Comparison of ENCODE assay signal across 14 cellular contexts in genomic region chr4:145130130-145130529, GRCh38. TPM values are rescaled to one million over a fixed set of nuclear protein-coding genes. Genes with fewer than 3 reads are reported as not detected.
DNase-seq lines count a peak whose midpoint lies in the region; ATAC-seq and TF ChIP-seq lines count a peak whose summit lies in the region.
"Had no signal": no experiment of that assay in that cellular context is flagged by ENCODE, and none has a peak within 500 bp of the region (broad histone marks: within the 10 kb centered on the region; RNA-seq: fewer than 3 reads in every experiment).

No MANE protein-coding gene starts in this region.

- no peak overlapping the region for H3K4me3 Mint-ChIP-seq in CD4-positive, alpha-beta memory T cell
- H3K4me3 Mint-ChIP-seq in activated CD4-positive, alpha-beta memory T cell treated with anti-CD3 and anti-CD28 coated beads, Interleukin-2, amount 10 ng/mL, durations not matched to agents 7 days and 5 days = peak overlapping the region; percentile 11
- H3K4me3 Mint-ChIP-seq: neural progenitor cell had no signal

- no peak for TF ChIP-seq CTCF in HCT116 (IDR thresholded peaks at IDR 0.05 in 2 of 3, conservative IDR thresholded peaks at IDR 0.05 in 1 of 3; ENCODE audit: borderline replicate concordance in 1 of 3, insufficient read depth in 1 of 3, low read depth in 2 of 3, low read length in 2 of 3)
- TF ChIP-seq CTCF in lower lobe of right lung (IDR thresholded peaks at IDR 0.05) = no peak
- no peak for TF ChIP-seq CTCF in adrenal gland (IDR thresholded peaks at IDR 0.05)
- TF ChIP-seq CTCF in brain microvascular endothelial cell (IDR thresholded peaks at IDR 0.05; ENCODE audit: low read depth, low read length, missing control alignments) = no peak

- H2AFZ ChIP-seq in HCT116 (ENCODE audit: low read depth, low read length, poor library complexity, severe bottlenecking) = no peak overlapping the region
- H2AFZ ChIP-seq: neural progenitor cell had no signal

- no TSS peak for BruUV-seq in HCT116 (replicated peaks; lab: Mats Ljungman, UMichigan)

- H3K27ac Mint-ChIP-seq in CD4-positive, alpha-beta memory T cell = peak overlapping the region in 5 of 7 donors; percentile 5 to 80 (median 74)
- peak overlapping the region; percentile 89 for H3K27ac Mint-ChIP-seq in activated CD4-positive, alpha-beta memory T cell treated with anti-CD3 and anti-CD28 coated beads, Interleukin-2, amount 10 ng/mL, durations not matched to agents 7 days and 5 days
- H3K27ac Mint-ChIP-seq: neural progenitor cell had no signal

- H3K9me3 Mint-ChIP-seq in CD4-positive, alpha-beta memory T cell = no peaks in the 10 kb centered on the region
- no peaks in the 10 kb centered on the region for H3K9me3 Mint-ChIP-seq in activated CD4-positive, alpha-beta memory T cell treated with anti-CD3 and anti-CD28 coated beads, Interleukin-2, amount 10 ng/mL, durations not matched to agents 7 days and 5 days
- H3K9me3 Mint-ChIP-seq: neural progenitor cell had no signal

- no peak overlapping the region for H3K4me2 ChIP-seq in HCT116 (ENCODE audit: low read length)
- H3K4me2 ChIP-seq: neural progenitor cell had no signal

- in situ Hi-C loops in brain microvascular endothelial cell (cut with HindIII; ENCODE audit: low pct_ligation_motif_present, low sequenced_read_pairs) = no loop called here

- no peaks in the 10 kb centered on the region for H3K27me3 Mint-ChIP-seq in CD4-positive, alpha-beta memory T cell
- no peaks in the 10 kb centered on the region for H3K27me3 Mint-ChIP-seq in activated CD4-positive, alpha-beta memory T cell treated with anti-CD3 and anti-CD28 coated beads, Interleukin-2, amount 10 ng/mL, durations not matched to agents 7 days and 5 days

- POLR2A ChIA-PET in CD4-positive, alpha-beta memory T cell (lab: Charles Lee; ENCODE audit: partially characterized antibody) = no interaction called here
- POLR2A ChIA-PET in HCT116 (lab: Charles Lee) = no interaction called here
- POLR2A ChIA-PET in activated CD4-positive, alpha-beta memory T cell treated with anti-CD3 and anti-CD28 coated beads, Interleukin-2, amount 10 ng/mL, durations not matched to agents 7 days and 5 days (lab: Charles Lee) = interaction anchor here (1.1 to 6.6 kb wide), 3 partner anchors 31 to 48 kb away, joined by 3 to 37 read pairs (median 19); partner anchors contain the start of genes ABCE1 and ANAPC10

- no peaks in the 10 kb centered on the region for H3K27me3 ChIP-seq in CD4-positive, alpha-beta memory T cell (ENCODE audit: insufficient read depth, low read length)
- H3K27me3 ChIP-seq in HCT116 (ENCODE audit: insufficient read depth, low read length) (no peaks in the 10 kb centered on the region), lower lobe of right lung (ENCODE audit: low read depth) (no peaks in the 10 kb centered on the region), adrenal gland (no peaks in the 10 kb centered on the region), brain microvascular endothelial cell (replicated peaks) (no peaks in the 10 kb centered on the region)
- H3K27me3 ChIP-seq: neural progenitor cell had no signal

- H3K4me3 ChIP-seq in CD4-positive, alpha-beta memory T cell (ENCODE audit: low read length in 2 of 2) = no peak overlapping the region
- H3K4me3 ChIP-seq in HCT116 (replicated peaks in 1 of 2; ENCODE audit: low read depth in 1 of 2, low read length in 2 of 2) = no peak overlapping the region
- H3K4me3 ChIP-seq in lower lobe of right lung = no peak overlapping the region
- no peak overlapping the region for H3K4me3 ChIP-seq in adrenal gland
- H3K4me3 ChIP-seq in brain microvascular endothelial cell (ENCODE audit: low read depth, low read length) = no peak overlapping the region
- H3K4me3 ChIP-seq: neural progenitor cell had no signal

- ATAC-seq in HCT116 (peak; percentile 18; the same call in 1 of the 2 replicates), lower lobe of right lung (no peak)
- ATAC-seq: activated CD4-positive, CD25-positive, alpha-beta regulatory T cell treated with anti-CD3 and anti-CD28 coated beads, Interleukin-2, amount 50 U/mL, for 24 hours had no signal

- H3K79me2 ChIP-seq in HCT116 (ENCODE audit: insufficient read depth, low read length) = peaks cover 17% of the 10 kb centered on the region; the same call in 1 of the 2 replicates

- H3K4me1 Mint-ChIP-seq in CD4-positive, alpha-beta memory T cell = peaks cover 34 to 60% (median 42%) of the 10 kb centered on the region in 4 donors
- H3K4me1 Mint-ChIP-seq in activated CD4-positive, alpha-beta memory T cell treated with anti-CD3 and anti-CD28 coated beads, Interleukin-2, amount 10 ng/mL, durations not matched to agents 7 days and 5 days = peaks cover 78% of the 10 kb centered on the region
- H3K4me1 Mint-ChIP-seq: neural progenitor cell had no signal

- H3K36me3 ChIP-seq in CD4-positive, alpha-beta memory T cell (ENCODE audit: insufficient read depth, low read length) = peaks cover 5% of the 10 kb centered on the region
- H3K36me3 ChIP-seq in HCT116 (ENCODE audit: control insufficient read depth in 1 of 2, insufficient read depth in 2 of 2, low read length in 2 of 2) = peaks cover 20 to 51% of the 10 kb centered on the region in 2 experiments; a peak in 3 of 4 replicates
- peaks cover 46% of the 10 kb centered on the region for H3K36me3 ChIP-seq in lower lobe of right lung
- peaks cover 0 to 19% of the 10 kb centered on the region in 2 donors for H3K36me3 ChIP-seq in adrenal gland (replicated peaks in 1 of 2)
- H3K36me3 ChIP-seq in brain microvascular endothelial cell (replicated peaks) = peaks cover 21% of the 10 kb centered on the region

- no peak overlapping the region for H3K27ac ChIP-seq in CD4-positive, alpha-beta memory T cell (ENCODE audit: low read depth, low read length)
- H3K27ac ChIP-seq in HCT116 (ENCODE audit: low read depth, low read length) = no peak overlapping the region
- peak overlapping the region; percentile 3 for H3K27ac ChIP-seq in lower lobe of right lung
- H3K27ac ChIP-seq in adrenal gland = no peak overlapping the region
- no peak overlapping the region for H3K27ac ChIP-seq in brain microvascular endothelial cell
- H3K27ac ChIP-seq: HL-60 had no signal

- no peak for TF ChIP-seq RAD21 in HCT116 (IDR thresholded peaks at IDR 0.05; ENCODE audit: low read depth)

- CTCF ChIA-PET in CD4-positive, alpha-beta memory T cell (lab: Charles Lee; ENCODE audit: partially characterized antibody) = interaction anchor here (1.0 kb wide), 1 partner anchor 10 kb away, joined by 3 read pairs; no protein-coding TSS in a partner anchor
- CTCF ChIA-PET in HCT116 (lab: Charles Lee) = no interaction called here
- CTCF ChIA-PET in activated CD4-positive, alpha-beta memory T cell treated with anti-CD3 and anti-CD28 coated beads, Interleukin-2, amount 10 ng/mL, durations not matched to agents 7 days and 5 days (lab: Charles Lee) = no interaction called here

- H3K9me3 ChIP-seq in CD4-positive, alpha-beta memory T cell (ENCODE audit: control insufficient read depth in 1 of 2, low read length in 2 of 2) = no peaks in the 10 kb centered on the region
- H3K9me3 ChIP-seq in HCT116 (ENCODE audit: control insufficient read depth in 1 of 2, insufficient read depth in 1 of 2, low read depth in 1 of 2, low read length in 2 of 2) (no peaks in the 10 kb centered on the region), lower lobe of right lung (no peaks in the 10 kb centered on the region), adrenal gland (replicated peaks in 1 of 3) (no peaks in the 10 kb centered on the region)

- peaks cover 10% of the 10 kb centered on the region; the same call in 1 of the 2 replicates for H4K20me1 ChIP-seq in HCT116 (ENCODE audit: insufficient read depth)

- intact Hi-C loops in CD4-positive, alpha-beta memory T cell (cut with micrococcal nuclease) = loop anchor here (5.0 kb wide), 1 partner anchor 47 kb away; no protein-coding TSS in a partner anchor
- intact Hi-C loops in HCT116 (cut with micrococcal nuclease) (no loop called here), lower lobe of right lung (cut with DNase I) (no loop called here), adrenal gland (cut with DNase I) (no loop called here)

- DNase-seq in CD4-positive, alpha-beta memory T cell = no peak
- DNase-seq in HCT116 (ENCODE audit: low read depth, low spot score) (no peak), lower lobe of right lung (no peak), UCSD-AML1 (lab: John Stamatoyannopoulos, UW; ENCODE audit: unreplicated experiment) (no peak), adrenal gland (no peak), brain microvascular endothelial cell (no peak)
- DNase-seq in activated CD4-positive, alpha-beta memory T cell treated with anti-CD3 and anti-CD28 coated beads, Interleukin-2, amount 10 ng/mL, durations not matched to agents 7 days and 5 days = no peak
- DNase-seq: activated gamma-delta T cell; central memory CD4-positive, alpha-beta T cell; erythroblast; H7 had no signal

- H3K4me1 ChIP-seq in CD4-positive, alpha-beta memory T cell (ENCODE audit: insufficient read depth, low read length) = peaks cover 34% of the 10 kb centered on the region
- H3K4me1 ChIP-seq in HCT116 (ENCODE audit: control insufficient read depth in 1 of 2, insufficient read depth in 2 of 2, low read length in 2 of 2) (no peaks in the 10 kb centered on the region), lower lobe of right lung (peaks cover 24% of the 10 kb centered on the region), adrenal gland (replicated peaks in 1 of 2) (no peaks in the 10 kb centered on the region)
- H3K4me1 ChIP-seq: neural progenitor cell had no signal

- H3K9me2 ChIP-seq in HCT116 (ENCODE audit: insufficient read depth) = no peaks in the 10 kb centered on the region

- RAD21 ChIA-PET in HCT116 (lab: Charles Lee; ENCODE audit: low non-redundant PET in 1 of 2, low total read pairs in 2 of 2, uncharacterized antibody in 2 of 2, unreplicated experiment in 2 of 2) = no interaction called here

- peaks cover 31 to 51% of the 10 kb centered on the region in 2 donors for H3K36me3 Mint-ChIP-seq in CD4-positive, alpha-beta memory T cell
- H3K36me3 Mint-ChIP-seq in activated CD4-positive, alpha-beta memory T cell treated with anti-CD3 and anti-CD28 coated beads, Interleukin-2, amount 10 ng/mL, durations not matched to agents 7 days and 5 days (ENCODE audit: low read depth) = peaks cover 71% of the 10 kb centered on the region

- no peak for TF ChIP-seq POLR2A in HCT116 (IDR thresholded peaks at IDR 0.05; ENCODE audit: borderline replicate concordance, extremely low read depth, insufficient read depth, insufficient read length)
- TF ChIP-seq POLR2A in adrenal gland (IDR thresholded peaks at IDR 0.05) = no peak

- no peak overlapping the region for H3K9ac ChIP-seq in HCT116 (ENCODE audit: low read length)
- H3K9ac ChIP-seq: neural progenitor cell had no signal

RNA-seq across cellular contexts. Expression of gene ABCE1, which starts 32.0 kb away (rescaled TPM):
- total RNA-seq in CD4-positive, alpha-beta memory T cell = 10 to 100 TPM; 67.9 to 71.4 TPM
- 10 to 100 TPM; 63.8 to 69.1 TPM for polyA plus RNA-seq in CD4-positive, alpha-beta memory T cell
- total RNA-seq in HCT116 (2021; ENCODE audit: unreplicated experiment) (145 TPM), lower lobe of right lung (35.5 TPM), adrenal gland (10 to 100 TPM; 29.6 to 66.8 (median 50.6) TPM)
- 80.1 and 96.9 TPM in 2 replicates for polyA plus RNA-seq in HCT116 (2012)
- total RNA-seq in activated CD4-positive, alpha-beta memory T cell treated with anti-CD3 and anti-CD28 coated beads, Interleukin-2, amount 10 ng/mL, durations not matched to agents 7 days and 5 days = 10 to 100 TPM; 60.6 to 63.3 TPM
- polyA plus RNA-seq in adrenal gland = 10 to 100 TPM; 14.9 to 72.5 (median 15.8) TPM

RNA-seq across cellular contexts. Expression of gene ANAPC10, which starts 32.1 kb away (rescaled TPM):
- total RNA-seq in CD4-positive, alpha-beta memory T cell = 10 to 100 TPM; 14.8 to 15.7 TPM
- polyA plus RNA-seq in CD4-positive, alpha-beta memory T cell = 10 to 100 TPM; 35.4 to 40.1 TPM
- total RNA-seq in HCT116 (2021; ENCODE audit: unreplicated experiment) (27.2 TPM), lower lobe of right lung (20.5 TPM), adrenal gland (10 to 100 TPM; 15.6 to 51.6 (median 19.7) TPM)
- polyA plus RNA-seq in HCT116 (2012) = 14.3 and 21.9 TPM in 2 replicates
- 10 to 100 TPM; 22.4 to 28.4 TPM for total RNA-seq in activated CD4-positive, alpha-beta memory T cell treated with anti-CD3 and anti-CD28 coated beads, Interleukin-2, amount 10 ng/mL, durations not matched to agents 7 days and 5 days
- polyA plus RNA-seq in adrenal gland = 10 to 100 TPM; 11.8 to 40.3 (median 13.0) TPM

RNA-seq across cellular contexts. Expression of gene OTUD4, which starts 50.3 kb away (rescaled TPM):
- 10 to 100 TPM; 60.1 to 61.3 TPM for total RNA-seq in CD4-positive, alpha-beta memory T cell
- polyA plus RNA-seq in CD4-positive, alpha-beta memory T cell = 10 to 100 TPM; 10.2 to 20.7 TPM
- total RNA-seq in HCT116 (2021; ENCODE audit: unreplicated experiment) (37.2 TPM), lower lobe of right lung (53.4 TPM), adrenal gland (10 to 100 TPM; 14.4 to 35.7 (median 30.9) TPM)
- polyA plus RNA-seq in HCT116 (2012) = 9.7 and 10.9 TPM in 2 replicates
- total RNA-seq in activated CD4-positive, alpha-beta memory T cell treated with anti-CD3 and anti-CD28 coated beads, Interleukin-2, amount 10 ng/mL, durations not matched to agents 7 days and 5 days = 10 to 100 TPM; 45.8 to 51.2 TPM
- polyA plus RNA-seq in adrenal gland = 10 to 100 TPM; 12.8 to 25.4 (median 14.6) TPM
